20 cellular contexts compared by ENCODE assay signal in genomic region chr6:150661608-150662007, GRCh38.
DNase-seq lines count a peak whose midpoint lies in the region; ATAC-seq, FAIRE-seq and TF ChIP-seq lines count a peak whose summit lies in the region.
"Had no signal": no experiment of that assay in that cellular context is flagged by ENCODE, and none has a peak within 500 bp of the region (broad histone marks: within the 10 kb centered on the region; RNA-seq: fewer than 3 reads in every experiment).

No MANE protein-coding gene starts in this region.

- CTCF ChIA-PET in activated B cell treated with CpG ODN at 0.5 μM for 24 hours (lab: Charles Lee) (interaction anchor here (1.3 to 1.6 kb wide), 2 partner anchors 26 to 243 kb away, joined by 3 to 5 read pairs; no protein-coding TSS in a partner anchor), HepG2 (lab: Yijun Ruan, JAX; ENCODE audit: low intra/inter-chr PET ratio, low total read pairs) (no interaction called here)
- CTCF ChIA-PET in activated naive CD4-positive, alpha-beta T cell treated with anti-CD3 and anti-CD28 coated beads, Interleukin-2, amount 10 ng/mL, durations not matched to agents 7 days and 5 days (lab: Charles Lee): interaction anchor here (1.3 kb wide), 1 partner anchor 25 kb away, joined by 4 read pairs; no protein-coding TSS in a partner anchor

- no peaks in the 10 kb centered on the region for H4K20me1 ChIP-seq in HepG2 (ENCODE audit: insufficient read depth, low read length)
- H4K20me1 ChIP-seq: BLaER1 had no signal

- no peak overlapping the region for H2AFZ ChIP-seq in HepG2 (ENCODE audit: low read length)
- H2AFZ ChIP-seq: GM23338 had no signal

- no peak for TF ChIP-seq RAD21 in HepG2 (CRISPR knock-in tag; IDR thresholded peaks at IDR 0.05)

- TF ChIP-seq CTCF in activated B cell treated with CpG ODN at 0.5 μM for 24 hours (IDR thresholded peaks at IDR 0.05): no peak
- no peak for TF ChIP-seq CTCF in heart right ventricle (IDR thresholded peaks at IDR 0.05)
- no peak for TF ChIP-seq CTCF in HepG2 (CRISPR knock-in tag; IDR thresholded peaks at IDR 0.05)

- no peak overlapping the region for H3K9ac ChIP-seq in HepG2 (ENCODE audit: insufficient read depth, low read depth, low read length)
- H3K9ac ChIP-seq: BLaER1 had no signal

- no peak overlapping the region for H3K4me2 ChIP-seq in HepG2 (ENCODE audit: low read depth, low read length)
- H3K4me2 ChIP-seq: BLaER1, GM23338 had no signal

- H3K27me3 Mint-ChIP-seq in activated B cell treated with CpG ODN at 0.5 μM for 24 hours: no peaks in the 10 kb centered on the region
- no peaks in the 10 kb centered on the region for H3K27me3 Mint-ChIP-seq in naive B cell
- peaks cover 5% of the 10 kb centered on the region for H3K27me3 Mint-ChIP-seq in activated naive CD4-positive, alpha-beta T cell treated with anti-CD3 and anti-CD28 coated beads, Interleukin-2, amount 10 ng/mL, durations not matched to agents 7 days and 5 days
- H3K27me3 Mint-ChIP-seq: CD4-positive, CD25-positive, alpha-beta regulatory T cell had no signal

- no peaks in the 10 kb centered on the region for H3K9me3 Mint-ChIP-seq in activated B cell treated with CpG ODN at 0.5 μM for 24 hours
- H3K9me3 Mint-ChIP-seq in naive B cell: no peaks in the 10 kb centered on the region
- H3K9me3 Mint-ChIP-seq in stimulated activated effector memory CD8-positive, alpha-beta T cell treated with anti-CD3 and anti-CD28 coated beads, Interleukin-12 subunit alpha, Interleukin-12 subunit beta, amount 100 ng/mL, for 72 hours: no peaks in the 10 kb centered on the region
- H3K9me3 Mint-ChIP-seq in activated naive CD4-positive, alpha-beta T cell treated with anti-CD3 and anti-CD28 coated beads, Interleukin-2, amount 10 ng/mL, durations not matched to agents 7 days and 5 days: no peaks in the 10 kb centered on the region
- H3K9me3 Mint-ChIP-seq: CD4-positive, CD25-positive, alpha-beta regulatory T cell; CD8-positive, alpha-beta T cell; GM23338; H9 had no signal

- TF ChIP-seq EP300 in HepG2 (IDR thresholded peaks at IDR 0.05; ENCODE audit: low read depth in 2 of 2, low read length in 2 of 2) (no peak), HepG2 (CRISPR knock-in tag; IDR thresholded peaks at IDR 0.05; ENCODE audit: borderline replicate concordance) (no peak)

- H3K36me3 Mint-ChIP-seq in activated B cell treated with CpG ODN at 0.5 μM for 24 hours (ENCODE audit: low read depth): peaks cover 87% of the 10 kb centered on the region
- peaks cover 16 to 20% of the 10 kb centered on the region in 2 donors for H3K36me3 Mint-ChIP-seq in naive B cell
- H3K36me3 Mint-ChIP-seq in stimulated activated effector memory CD8-positive, alpha-beta T cell treated with anti-CD3 and anti-CD28 coated beads, Interleukin-12 subunit alpha, Interleukin-12 subunit beta, amount 100 ng/mL, for 72 hours: no peaks in the 10 kb centered on the region
- no peaks in the 10 kb centered on the region for H3K36me3 Mint-ChIP-seq in activated naive CD4-positive, alpha-beta T cell treated with anti-CD3 and anti-CD28 coated beads, Interleukin-2, amount 10 ng/mL, durations not matched to agents 7 days and 5 days
- H3K36me3 Mint-ChIP-seq: CD4-positive, CD25-positive, alpha-beta regulatory T cell; CD8-positive, alpha-beta T cell had no signal

- H3K27ac ChIP-seq in heart right ventricle (no peak overlapping the region), HepG2 (ENCODE audit: extremely low read length, insufficient read depth, low read length) (no peak overlapping the region)
- H3K27ac ChIP-seq: BLaER1, C4-2B had no signal

- H3K9me3 ChIP-seq in heart right ventricle (no peaks in the 10 kb centered on the region), HepG2 (ENCODE audit: low read length) (no peaks in the 10 kb centered on the region)
- H3K9me3 ChIP-seq: BLaER1 had no signal

- no peak overlapping the region for H3K4me3 Mint-ChIP-seq in activated B cell treated with CpG ODN at 0.5 μM for 24 hours
- H3K4me3 Mint-ChIP-seq in naive B cell: no peak overlapping the region
- no peak overlapping the region for H3K4me3 Mint-ChIP-seq in stimulated activated effector memory CD8-positive, alpha-beta T cell treated with anti-CD3 and anti-CD28 coated beads, Interleukin-12 subunit alpha, Interleukin-12 subunit beta, amount 100 ng/mL, for 72 hours
- H3K4me3 Mint-ChIP-seq in activated naive CD4-positive, alpha-beta T cell treated with anti-CD3 and anti-CD28 coated beads, Interleukin-2, amount 10 ng/mL, durations not matched to agents 7 days and 5 days: no peak overlapping the region
- H3K4me3 Mint-ChIP-seq: CD4-positive, CD25-positive, alpha-beta regulatory T cell; CD8-positive, alpha-beta T cell; GM23338; H9 had no signal

- H3K4me3 ChIP-seq in heart right ventricle (no peak overlapping the region), HepG2 (replicated peaks in 1 of 3; ENCODE audit: insufficient read depth in 1 of 3, low read depth in 2 of 3, low read length in 3 of 3) (no peak overlapping the region)
- H3K4me3 ChIP-seq: BLaER1, GM12878, GM23338 had no signal

- no peak for TF ChIP-seq POLR2A in HepG2 (IDR thresholded peaks at IDR 0.05; ENCODE audit: insufficient read depth in 1 of 2, low read depth in 2 of 2, low read length in 2 of 2)

- DNase-seq in activated B cell treated with CpG ODN at 0.5 μM for 24 hours (no peak), naive B cell (no peak), heart right ventricle (no peak), HepG2 (ENCODE audit: low spot score) (no peak)
- no peak for DNase-seq in stimulated activated effector memory CD8-positive, alpha-beta T cell treated with anti-CD3 and anti-CD28 coated beads, Interleukin-12 subunit alpha, Interleukin-12 subunit beta, amount 100 ng/mL, for 72 hours (ENCODE audit: low spot score in 2 of 2)
- DNase-seq in activated naive CD4-positive, alpha-beta T cell treated with anti-CD3 and anti-CD28 coated beads, Interleukin-2, amount 10 ng/mL, durations not matched to agents 7 days and 5 days: no peak
- DNase-seq: CD4-positive, CD25-positive, alpha-beta regulatory T cell; CD8-positive, alpha-beta T cell; DMS 273 treated with DMSO at 0.1 percent for 48 hours; DMS79; EL; GDM1; H9 had no signal

- WGBS in heart right ventricle, 2 donors: 94 to 100% methylated on average over 2 of the region's 2 CpGs
- WGBS in HepG2 (ENCODE audit: low lambda C conversion rate): 44% methylated on average over 2 of the region's 2 CpGs

- no peaks in the 10 kb centered on the region for H3K79me2 ChIP-seq in HepG2 (ENCODE audit: insufficient read depth, low read length)

- H3K36me3 ChIP-seq in heart right ventricle (no peaks in the 10 kb centered on the region), HepG2 (replicated peaks in 1 of 2; ENCODE audit: control insufficient read depth in 1 of 2, insufficient read depth in 2 of 2, low read length in 2 of 2) (no peaks in the 10 kb centered on the region)
- H3K36me3 ChIP-seq: BLaER1 had no signal

- H3K4me1 ChIP-seq in heart right ventricle (peaks cover 0 to 29% (median 5%) of the 10 kb centered on the region in 9 donors), HepG2 (ENCODE audit: insufficient read depth, low read length) (no peaks in the 10 kb centered on the region)

- no TSS peak for BruUV-seq in HepG2 (replicated peaks; lab: Mats Ljungman, UMichigan)

- no peak for FAIRE-seq in HepG2 (lab: Jason Lieb, UNC)
- FAIRE-seq: D721Med, GM12878, GM19239 had no signal

- ATAC-seq in activated B cell treated with CpG ODN at 0.5 μM for 24 hours (ENCODE audit: low read depth): no peak
- ATAC-seq in naive B cell (ENCODE audit: low read depth in 2 of 2): no peak
- ATAC-seq in stimulated activated effector memory CD8-positive, alpha-beta T cell treated with anti-CD3 and anti-CD28 coated beads, Interleukin-12 subunit alpha, Interleukin-12 subunit beta, amount 100 ng/mL, for 72 hours: peak; percentile 60
- no peak for ATAC-seq in heart right ventricle
- ATAC-seq in HepG2: no peak
- ATAC-seq: CD8-positive, alpha-beta T cell; GM12878; GM23338; HCT116 had no signal

- in situ Hi-C loops in HepG2 (cut with HindIII; ENCODE audit: extremely low pct_ligation_motif_present, low pct_unique_long_range_greater_than_20kb): no loop called here

- POLR2A ChIA-PET in activated B cell treated with CpG ODN at 0.5 μM for 24 hours (lab: Charles Lee): interaction anchor here (1.0 to 1.8 kb wide), 3 partner anchors 21 to 61 kb away, joined by 3 to 9 read pairs (median 5); no protein-coding TSS in a partner anchor
- POLR2A ChIA-PET in HepG2 (lab: Yijun Ruan, JAX): no interaction called here

- H3K27ac Mint-ChIP-seq in activated B cell treated with CpG ODN at 0.5 μM for 24 hours (peak overlapping the region; percentile 39), naive B cell (peak overlapping the region in 5 of 6 donors; percentile 28 to 87 (median 56))
- no peak overlapping the region for H3K27ac Mint-ChIP-seq in stimulated activated effector memory CD8-positive, alpha-beta T cell treated with anti-CD3 and anti-CD28 coated beads, Interleukin-12 subunit alpha, Interleukin-12 subunit beta, amount 100 ng/mL, for 72 hours
- H3K27ac Mint-ChIP-seq in activated naive CD4-positive, alpha-beta T cell treated with anti-CD3 and anti-CD28 coated beads, Interleukin-2, amount 10 ng/mL, durations not matched to agents 7 days and 5 days: no peak overlapping the region
- H3K27ac Mint-ChIP-seq: CD4-positive, CD25-positive, alpha-beta regulatory T cell; CD8-positive, alpha-beta T cell; GM23338; H9 had no signal

- H3K27me3 ChIP-seq in heart right ventricle (no peaks in the 10 kb centered on the region), HepG2 (ENCODE audit: control insufficient read depth in 1 of 2, insufficient read depth in 2 of 2, low read length in 2 of 2) (no peaks in the 10 kb centered on the region)
- H3K27me3 ChIP-seq: BLaER1 had no signal

- H3K4me1 Mint-ChIP-seq in activated B cell treated with CpG ODN at 0.5 μM for 24 hours (peaks cover 63% of the 10 kb centered on the region), naive B cell (peaks cover 38 to 79% (median 73%) of the 10 kb centered on the region in 3 donors)
- no peaks in the 10 kb centered on the region for H3K4me1 Mint-ChIP-seq in stimulated activated effector memory CD8-positive, alpha-beta T cell treated with anti-CD3 and anti-CD28 coated beads, Interleukin-12 subunit alpha, Interleukin-12 subunit beta, amount 100 ng/mL, for 72 hours
- no peaks in the 10 kb centered on the region for H3K4me1 Mint-ChIP-seq in activated naive CD4-positive, alpha-beta T cell treated with anti-CD3 and anti-CD28 coated beads, Interleukin-2, amount 10 ng/mL, durations not matched to agents 7 days and 5 days
- H3K4me1 Mint-ChIP-seq: CD4-positive, CD25-positive, alpha-beta regulatory T cell; GM23338; H9 had no signal

- intact Hi-C loops in activated B cell treated with CpG ODN at 0.5 μM for 24 hours (cut with micrococcal nuclease): loop anchor here (2.0 kb wide), 1 partner anchor 15 kb away; no protein-coding TSS in a partner anchor
- intact Hi-C loops in heart right ventricle (cut with DNase I): no loop called here
- intact Hi-C loops in HepG2 (cut with micrococcal nuclease; ENCODE audit: unreplicated experiment): no loop called here

TF ChIP-seq in HepG2, 621 proteins besides CTCF, POLR2A, EP300 and RAD21 (continues in another document):
- TF ChIP-seq MAFG (CRISPR knock-in tag; IDR thresholded peaks at IDR 0.05): no peak
- TF ChIP-seq ZNF615 (CRISPR knock-in tag; IDR thresholded peaks at IDR 0.05; ENCODE audit: borderline replicate concordance): no peak
- no peak for TF ChIP-seq ZMYM2 (CRISPR knock-in tag; IDR thresholded peaks at IDR 0.05)

Comparison
In these comparisons a context has a peak if more than half of its experiments do, and no peak if none do; other contexts are left out.
1. H3K27ac Mint-ChIP-seq: peak in activated B cell treated with CpG ODN at 0.5 μM for 24 hours (single experiment) and naive B cell (5 of 6); none in stimulated activated effector memory CD8-positive, alpha-beta T cell treated with anti-CD3 and anti-CD28 coated beads, Interleukin-12 subunit alpha, Interleukin-12 subunit beta, amount 100 ng/mL, for 72 hours (single experiment) and activated naive CD4-positive, alpha-beta T cell treated with anti-CD3 and anti-CD28 coated beads, Interleukin-2, amount 10 ng/mL, durations not matched to agents 7 days and 5 days (single experiment).